16 cellular contexts compared by ENCODE assay signal in genomic region chr2:125667630-125668029, GRCh38.
"Had no signal": no experiment of that assay in that cellular context is flagged by ENCODE, and none has a peak within 500 bp of the region (broad histone marks: within the 10 kb centered on the region; RNA-seq: fewer than 3 reads in every experiment).

No MANE protein-coding gene starts in this region.

- H3K4me3 Mint-ChIP-seq: activated naive CD8-positive, alpha-beta T cell; nephron progenitor cell had no signal

- H3K27ac Mint-ChIP-seq: activated naive CD8-positive, alpha-beta T cell; nephron progenitor cell had no signal

- H3K27me3 Mint-ChIP-seq: activated naive CD8-positive, alpha-beta T cell had no signal

- H3K4me1 Mint-ChIP-seq: nephron progenitor cell had no signal

- DNase-seq: activated effector memory CD4-positive, alpha-beta T cell treated with Interleukin-2 at 50 U/mL for 16 hours; activated T-cell treated with anti-CD3 and anti-CD28 coated beads, Interleukin-2, amount 50 U/mL, for 1 hour; anterior cingulate cortex; cerebellar nuclear complex; dermis blood vessel endothelial cell; erythroblast; hippocampal formation; kidney glomerular epithelial cell; mesendoderm; nephron progenitor cell; stimulated activated CD4-positive, alpha-beta T cell treated with anti-CD3 and anti-CD28 coated beads, Interleukin-12 subunit alpha, Interleukin-12 subunit beta, amount 100 ng/mL, for 4 hours; stimulated activated CD4-positive, alpha-beta T cell treated with anti-CD3 and anti-CD28 coated beads, Interleukin-2, amount 100 ng/mL, for 48 hours; stimulated activated naive CD4-positive, alpha-beta T cell treated with Interleukin-2 at 50 U/mL for 16 hours; testis had no signal

- ATAC-seq: activated CD4-positive, CD25-positive, alpha-beta regulatory T cell treated with anti-CD3 and anti-CD28 coated beads, Interleukin-2, amount 50 U/mL, for 24 hours had no signal

- H3K4me3 ChIP-seq: testis had no signal

- H3K36me3 Mint-ChIP-seq: activated naive CD8-positive, alpha-beta T cell had no signal
